ENCODE assay signal across 8 cellular contexts in the genomic region with DNA sequence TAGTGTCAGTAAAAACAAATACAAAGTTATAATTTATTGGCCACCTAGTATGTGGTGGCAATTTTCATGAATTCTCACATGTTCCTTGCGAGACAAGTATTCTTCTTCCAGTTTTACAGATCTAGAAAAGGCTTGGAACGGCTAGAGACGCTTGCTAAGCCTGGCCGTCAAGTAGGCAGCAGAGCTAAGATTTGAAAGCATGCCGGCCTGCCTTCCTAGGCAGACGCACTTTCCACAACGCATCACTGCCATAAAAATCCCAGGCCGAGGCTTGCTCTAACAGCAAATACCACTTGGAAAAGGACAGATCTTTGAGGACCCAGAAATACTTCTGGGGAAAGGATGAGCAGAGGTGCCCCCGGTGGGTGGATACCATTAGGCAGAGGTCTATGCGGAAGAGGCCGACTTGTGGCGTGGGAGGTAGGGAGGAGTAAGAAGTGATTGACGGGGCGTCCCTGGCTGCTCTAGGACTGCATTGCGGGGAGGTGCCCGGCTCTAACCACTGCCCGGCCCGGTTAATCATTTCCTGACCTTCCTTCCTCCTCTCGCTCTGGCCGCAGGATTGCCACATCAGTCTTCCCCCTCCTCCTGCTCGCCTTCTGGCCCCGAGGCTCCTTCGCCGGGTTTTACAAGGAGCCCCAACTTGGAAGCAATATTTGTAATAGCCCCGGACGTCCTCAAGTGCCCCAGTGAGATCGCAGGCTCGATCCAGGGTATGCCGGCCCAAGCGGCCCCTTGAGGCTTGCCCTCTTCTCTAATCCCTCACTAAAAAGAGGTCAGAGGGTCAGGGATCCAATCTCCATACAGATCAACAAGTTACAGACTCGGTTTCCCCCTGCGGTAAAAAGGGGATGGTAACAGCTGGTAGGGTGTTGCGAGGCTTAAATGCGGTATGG. TPM values are rescaled to one million over a fixed set of nuclear protein-coding genes. Genes with fewer than 3 reads are reported as not detected.
DNase-seq lines count a peak whose midpoint lies in the region; ATAC-seq and TF ChIP-seq lines count a peak whose summit lies in the region.

No MANE protein-coding gene starts in this region.

- peak overlapping the region; percentile 73 for H3K4me2 ChIP-seq in OCI-LY1 (ENCODE audit: low read length)

- H3K4me3 ChIP-seq in OCI-LY1 (ENCODE audit: low read depth, low read length, poor library complexity, severe bottlenecking), result peak overlapping the region; percentile 89

- H3K27ac ChIP-seq in OCI-LY1 (ENCODE audit: low read depth, low read length, poor library complexity, severe bottlenecking), result peak overlapping the region; percentile 93

- H3K27me3 Mint-ChIP-seq in activated T-cell treated with anti-CD3 and anti-CD28 coated beads, Interleukin-2, amount 50 U/mL, for 24 hours, result no peaks in the 10 kb centered on the region
- H3K27me3 Mint-ChIP-seq in natural killer cell treated with Interleukin-12 subunit alpha and Interleukin-12 subunit beta and Interleukin-15 and Interleukin-18, amount 100 ng/mL, for 72 hours, result no peaks in the 10 kb centered on the region
- no peaks in the 10 kb centered on the region for H3K27me3 Mint-ChIP-seq in stimulated activated naive CD8-positive, alpha-beta T cell treated with anti-CD3 and anti-CD28 coated beads, Interleukin-15, amount 100 ng/mL, for 72 hours

- no peaks in the 10 kb centered on the region for H3K36me3 ChIP-seq in OCI-LY1 (ENCODE audit: insufficient read depth, low read length)

- H3K27ac Mint-ChIP-seq in activated T-cell treated with anti-CD3 and anti-CD28 coated beads, Interleukin-2, amount 50 U/mL, for 24 hours, result peak overlapping the region; percentile 99
- no peak overlapping the region for H3K27ac Mint-ChIP-seq in natural killer cell treated with Interleukin-12 subunit alpha and Interleukin-12 subunit beta and Interleukin-15 and Interleukin-18, amount 100 ng/mL, for 72 hours
- peak overlapping the region; percentile 98 to 99 for H3K27ac Mint-ChIP-seq in stimulated activated naive CD8-positive, alpha-beta T cell treated with anti-CD3 and anti-CD28 coated beads, Interleukin-15, amount 100 ng/mL, for 72 hours

- H3K9me3 ChIP-seq in OCI-LY1 (ENCODE audit: low read length), result no peaks in the 10 kb centered on the region

- peaks cover 16% of the 10 kb centered on the region for H3K36me3 Mint-ChIP-seq in activated T-cell treated with anti-CD3 and anti-CD28 coated beads, Interleukin-2, amount 50 U/mL, for 24 hours (ENCODE audit: low read depth)
- H3K36me3 Mint-ChIP-seq in natural killer cell treated with Interleukin-12 subunit alpha and Interleukin-12 subunit beta and Interleukin-15 and Interleukin-18, amount 100 ng/mL, for 72 hours, result no peaks in the 10 kb centered on the region

- H3K9me2 ChIP-seq in OCI-LY1 (ENCODE audit: low read depth, low read length), result no peaks in the 10 kb centered on the region

- H3K4me3 Mint-ChIP-seq in activated T-cell treated with anti-CD3 and anti-CD28 coated beads, Interleukin-2, amount 50 U/mL, for 24 hours, result peak overlapping the region; percentile 82
- H3K4me3 Mint-ChIP-seq in natural killer cell treated with Interleukin-12 subunit alpha and Interleukin-12 subunit beta and Interleukin-15 and Interleukin-18, amount 100 ng/mL, for 72 hours, result peak overlapping the region; percentile 95
- H3K4me3 Mint-ChIP-seq in stimulated activated naive CD8-positive, alpha-beta T cell treated with anti-CD3 and anti-CD28 coated beads, Interleukin-15, amount 100 ng/mL, for 72 hours, result peak overlapping the region; percentile 88 to 92

- H3K4me1 ChIP-seq in OCI-LY1 (ENCODE audit: insufficient read depth, low read length, severe bottlenecking), result peaks cover 79% of the 10 kb centered on the region

- peaks cover 75% of the 10 kb centered on the region for H3K4me1 Mint-ChIP-seq in activated T-cell treated with anti-CD3 and anti-CD28 coated beads, Interleukin-2, amount 50 U/mL, for 24 hours (ENCODE audit: low read depth)
- peaks cover 61 to 74% of the 10 kb centered on the region in 2 donors for H3K4me1 Mint-ChIP-seq in natural killer cell treated with Interleukin-12 subunit alpha and Interleukin-12 subunit beta and Interleukin-15 and Interleukin-18, amount 100 ng/mL, for 72 hours (ENCODE audit: low read depth in 2 of 2)
- peaks cover 24% of the 10 kb centered on the region for H3K4me1 Mint-ChIP-seq in stimulated activated naive CD8-positive, alpha-beta T cell treated with anti-CD3 and anti-CD28 coated beads, Interleukin-15, amount 100 ng/mL, for 72 hours

- peak; percentile 77 for DNase-seq in activated T-cell treated with anti-CD3 and anti-CD28 coated beads, Interleukin-2, amount 50 U/mL, for 24 hours
- DNase-seq in fibroblast of gingiva (ENCODE audit: low read depth) (peak; percentile 99), epidermal melanocyte (ENCODE audit: insufficient read length, low spot score) (no peak)
- peak; percentile 99 for DNase-seq in natural killer cell treated with Interleukin-12 subunit alpha and Interleukin-12 subunit beta and Interleukin-15 and Interleukin-18, amount 100 ng/mL, for 72 hours (ENCODE audit: low spot score)
- peak; percentile 80 to 93 for DNase-seq in stimulated activated naive CD8-positive, alpha-beta T cell treated with anti-CD3 and anti-CD28 coated beads, Interleukin-15, amount 100 ng/mL, for 72 hours

- no peaks in the 10 kb centered on the region for H4K20me1 ChIP-seq in OCI-LY1 (ENCODE audit: insufficient read depth, low read length)

- H3K27me3 ChIP-seq in OCI-LY1 (ENCODE audit: insufficient read depth, low read length), result no peaks in the 10 kb centered on the region

- H2AFZ ChIP-seq in OCI-LY1 (ENCODE audit: low read length), result no peak overlapping the region

- H3K79me2 ChIP-seq in OCI-LY1 (ENCODE audit: insufficient read depth, low read length), result peaks cover 30% of the 10 kb centered on the region

- ATAC-seq in GM18502 (IDR thresholded peaks at IDR 0.05; ENCODE audit: poor library complexity, unreplicated experiment) (peak; percentile 52), HG02938 (IDR thresholded peaks at IDR 0.05; ENCODE audit: unreplicated experiment) (peak; percentile 53)
- peak; percentile 79 to 83 for ATAC-seq in natural killer cell treated with Interleukin-12 subunit alpha and Interleukin-12 subunit beta and Interleukin-15 and Interleukin-18, amount 100 ng/mL, for 72 hours
- peak; percentile 73 for ATAC-seq in stimulated activated naive CD8-positive, alpha-beta T cell treated with anti-CD3 and anti-CD28 coated beads, Interleukin-15, amount 100 ng/mL, for 72 hours

- H3K9ac ChIP-seq in OCI-LY1 (ENCODE audit: low read length), result peak overlapping the region; percentile 73

- H3F3A ChIP-seq in OCI-LY1 (ENCODE audit: insufficient read depth, low read length), result no peaks in the 10 kb centered on the region

- no peaks in the 10 kb centered on the region for H3K9me3 Mint-ChIP-seq in activated T-cell treated with anti-CD3 and anti-CD28 coated beads, Interleukin-2, amount 50 U/mL, for 24 hours
- no peaks in the 10 kb centered on the region for H3K9me3 Mint-ChIP-seq in natural killer cell treated with Interleukin-12 subunit alpha and Interleukin-12 subunit beta and Interleukin-15 and Interleukin-18, amount 100 ng/mL, for 72 hours
- H3K9me3 Mint-ChIP-seq in stimulated activated naive CD8-positive, alpha-beta T cell treated with anti-CD3 and anti-CD28 coated beads, Interleukin-15, amount 100 ng/mL, for 72 hours, result no peaks in the 10 kb centered on the region

- no peak for TF ChIP-seq CTCF in OCI-LY1 (IDR thresholded peaks at IDR 0.05; ENCODE audit: low read length)

RNA-seq across cellular contexts. Expression of gene USP3, which starts 1.3 kb away (rescaled TPM):
- total RNA-seq in natural killer cell treated with Interleukin-12 subunit alpha and Interleukin-12 subunit beta and Interleukin-15 and Interleukin-18, amount 100 ng/mL, for 72 hours, result 10 to 100 TPM; 70.0 to 75.3 TPM

Comparison
In these comparisons a context has a peak if more than half of its experiments do, and no peak if none do; other contexts are left out.
1. H3K27ac Mint-ChIP-seq: peak in activated T-cell treated with anti-CD3 and anti-CD28 coated beads, Interleukin-2, amount 50 U/mL, for 24 hours (single experiment) and stimulated activated naive CD8-positive, alpha-beta T cell treated with anti-CD3 and anti-CD28 coated beads, Interleukin-15, amount 100 ng/mL, for 72 hours (2 of 2); none in natural killer cell treated with Interleukin-12 subunit alpha and Interleukin-12 subunit beta and Interleukin-15 and Interleukin-18, amount 100 ng/mL, for 72 hours (0 of 2).
2. Peak in every context shown above with its lines, with median percentiles within 50 percentile points of each other: ATAC-seq and H3K4me3 Mint-ChIP-seq.